In the genomic region with DNA sequence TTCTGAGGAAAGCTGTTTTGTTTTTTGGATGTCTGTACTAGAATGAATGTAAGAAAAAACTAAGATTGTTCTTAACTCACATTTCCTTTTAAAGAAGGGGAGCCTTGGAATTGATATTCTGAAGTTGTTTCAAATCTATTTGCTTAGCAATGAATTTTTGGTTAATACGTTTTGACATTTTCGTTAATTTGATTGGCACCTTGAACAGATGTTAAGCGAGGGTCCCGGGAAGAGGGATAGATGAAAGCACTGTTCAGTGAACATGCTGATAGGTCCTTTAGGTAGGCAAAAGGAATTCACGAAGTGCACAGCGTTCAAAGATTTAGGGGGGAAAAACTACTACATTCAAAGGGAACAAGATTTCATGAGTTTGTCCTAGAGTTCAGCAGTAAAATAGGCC, we compare ENCODE assay signal across 7 cellular contexts. TPM values are rescaled to one million over a fixed set of nuclear protein-coding genes. Genes with fewer than 3 reads are reported as not detected.
DNase-seq lines count a peak whose midpoint lies in the region; ATAC-seq and TF ChIP-seq lines count a peak whose summit lies in the region.

No MANE protein-coding gene starts in this region.

- H3F3A ChIP-seq in SU-DHL-6 (ENCODE audit: insufficient read depth): peaks cover 6% of the 10 kb centered on the region; the same call in 1 of the 2 replicates

- intact Hi-C loops in esophagus muscularis mucosa (cut with DNase I): no loop called here
- intact Hi-C loops in gastrocnemius medialis (cut with DNase I; ENCODE audit: low total_unique reads): no loop called here

- peaks cover 94% of the 10 kb centered on the region for H3K79me2 ChIP-seq in SU-DHL-6 (ENCODE audit: insufficient read depth, low read length)

- peak overlapping the region; percentile 99 for H3K4me2 ChIP-seq in SU-DHL-6 (ENCODE audit: low read depth, low read length, poor library complexity, severe bottlenecking)

- H3K9me3 ChIP-seq in HAP-1 (no peaks in the 10 kb centered on the region), SU-DHL-6 (ENCODE audit: insufficient read depth, low read length) (no peaks in the 10 kb centered on the region), esophagus muscularis mucosa (no peaks in the 10 kb centered on the region), gastrocnemius medialis (no peaks in the 10 kb centered on the region)

- in situ Hi-C loops in HAP-1 (cut with MboI; ENCODE audit: low sequenced_read_pairs): no loop called here
- in situ Hi-C loops in gastrocnemius medialis (cut with MboI; ENCODE audit: low sequenced_read_pairs in 4 of 4): no loop called here

- H3K36me3 ChIP-seq in HAP-1 (replicated peaks): peaks cover 20% of the 10 kb centered on the region
- H3K36me3 ChIP-seq in SU-DHL-6 (ENCODE audit: low read length): peaks cover 17% of the 10 kb centered on the region
- H3K36me3 ChIP-seq in esophagus muscularis mucosa: peaks cover 0 to 13% (median 13%) of the 10 kb centered on the region in 4 donors
- H3K36me3 ChIP-seq in gastrocnemius medialis: peaks cover 0 to 14% of the 10 kb centered on the region in 2 donors

- 78% methylated on average over 6 of the region's 6 CpGs for WGBS in esophagus muscularis mucosa

- DNase-seq in HAP-1 (ENCODE audit: low spot score in 2 of 2) (no peak), esophagus muscularis mucosa (ENCODE audit: extremely low spot score) (no peak), gastrocnemius medialis (no peak), NCI-H128 (lab: John Stamatoyannopoulos, UW; ENCODE audit: unreplicated experiment) (no peak), foreskin melanocyte (no peak)

- H3K27ac ChIP-seq in SU-DHL-6 (ENCODE audit: low read depth, low read length) (no peak overlapping the region), esophagus muscularis mucosa (replicated peaks in 1 of 4) (no peak overlapping the region), gastrocnemius medialis (no peak overlapping the region)

- no peak for TF ChIP-seq POLR2A in esophagus muscularis mucosa (IDR thresholded peaks at IDR 0.05; ENCODE audit: low read depth)
- no peak for TF ChIP-seq POLR2A in gastrocnemius medialis (IDR thresholded peaks at IDR 0.05)

- H3K9me2 ChIP-seq in SU-DHL-6 (replicated peaks; ENCODE audit: insufficient read depth, low read length): no peaks in the 10 kb centered on the region

- peaks cover 15% of the 10 kb centered on the region for H4K20me1 ChIP-seq in SU-DHL-6 (ENCODE audit: low read depth, low read length)

- no peak for TF ChIP-seq EP300 in esophagus muscularis mucosa (IDR thresholded peaks at IDR 0.05)

- H2AFZ ChIP-seq in SU-DHL-6 (ENCODE audit: low read depth, low read length, severe bottlenecking): no peak overlapping the region

- H3K9ac ChIP-seq in SU-DHL-6 (ENCODE audit: low read length): peak overlapping the region; percentile 96

- TF ChIP-seq CTCF in SU-DHL-6 (IDR thresholded peaks at IDR 0.05; ENCODE audit: insufficient read depth, low read length, poor library complexity, severe bottlenecking) (no peak), esophagus muscularis mucosa (IDR thresholded peaks at IDR 0.05) (no peak), gastrocnemius medialis (IDR thresholded peaks at IDR 0.05 in 4 of 5, conservative IDR thresholded peaks at IDR 0.05 in 1 of 5) (no peak)

- ATAC-seq in gastrocnemius medialis (no peak), HG02840 (IDR thresholded peaks at IDR 0.05; ENCODE audit: low FRiP score, unreplicated experiment) (no peak)

- H3K4me3 ChIP-seq in HAP-1: peak overlapping the region; percentile 80
- peak overlapping the region; percentile 78 for H3K4me3 ChIP-seq in SU-DHL-6 (ENCODE audit: insufficient read depth, low read length, poor library complexity, severe bottlenecking)
- H3K4me3 ChIP-seq in esophagus muscularis mucosa: peak overlapping the region in 3 of 4 donors; percentile 77 to 90 (median 83)
- H3K4me3 ChIP-seq in gastrocnemius medialis: peak overlapping the region; percentile 82 to 91 (median 84)

- H3K27me3 ChIP-seq in HAP-1 (ENCODE audit: low read depth) (no peaks in the 10 kb centered on the region), SU-DHL-6 (ENCODE audit: low read length) (no peaks in the 10 kb centered on the region), esophagus muscularis mucosa (no peaks in the 10 kb centered on the region), gastrocnemius medialis (no peaks in the 10 kb centered on the region)

- H3K4me1 ChIP-seq in HAP-1 (peaks cover 25% of the 10 kb centered on the region), esophagus muscularis mucosa (peaks cover 40 to 72% (median 61%) of the 10 kb centered on the region in 4 donors), gastrocnemius medialis (peaks cover 37 to 42% of the 10 kb centered on the region in 2 donors)

RNA-seq across cellular contexts. Expression of a gene that starts 1.7 kb away (rescaled TPM):
- total RNA-seq in esophagus muscularis mucosa: 10 to 100 TPM; 37.6 to 46.3 (median 42.3) TPM
- 10 to 100 TPM; 20.6 to 23.2 (median 21.8) TPM for total RNA-seq in gastrocnemius medialis

RNA-seq across cellular contexts. Expression of a gene that starts 2.1 kb away (rescaled TPM):
- 10 to 100 TPM; 43.1 to 92.6 (median 64.2) TPM for total RNA-seq in esophagus muscularis mucosa
- 10 to 100 TPM; 46.7 to 49.2 (median 48.1) TPM for total RNA-seq in gastrocnemius medialis
